In genomic region chr16:77213542-77214108, GRCh38 we compare ENCODE assay signal across 8 cellular contexts. TPM values are rescaled to one million over a fixed set of nuclear protein-coding genes. Genes with fewer than 3 reads are reported as not detected.
DNase-seq lines count a peak whose midpoint lies in the region; ATAC-seq and TF ChIP-seq lines count a peak whose summit lies in the region.

No MANE protein-coding gene starts in this region.

- ATAC-seq in GM21390 (IDR thresholded peaks at IDR 0.05; ENCODE audit: unreplicated experiment) (no peak), HG02970 (IDR thresholded peaks at IDR 0.05; ENCODE audit: low FRiP score, unreplicated experiment) (no peak)

- H3K4me3 Mint-ChIP-seq in activated naive CD8-positive, alpha-beta T cell treated with anti-CD3 and anti-CD28 coated beads for 36 hours, result peak overlapping the region; percentile 75

- TF ChIP-seq CTCF in AG04449 (IDR thresholded peaks at IDR 0.05; ENCODE audit: insufficient read depth, low read length, missing control alignments) (no peak), HEK293 (tag by site-specific recombination; IDR thresholded peaks at IDR 0.05) (no peak)

- H3K27ac Mint-ChIP-seq in activated naive CD8-positive, alpha-beta T cell treated with anti-CD3 and anti-CD28 coated beads for 36 hours, result no peak overlapping the region

- H3K9me3 Mint-ChIP-seq in activated naive CD8-positive, alpha-beta T cell treated with anti-CD3 and anti-CD28 coated beads for 36 hours, result no peaks in the 10 kb centered on the region

- H3K9me3 ChIP-seq in HEK293 (ENCODE audit: control insufficient read depth, insufficient read depth, low read depth, low read length), result no peaks in the 10 kb centered on the region

- H3K4me1 Mint-ChIP-seq in activated naive CD8-positive, alpha-beta T cell treated with anti-CD3 and anti-CD28 coated beads for 36 hours, result peaks cover 11% of the 10 kb centered on the region

- POLR2A ChIA-PET in AG04449 (lab: Yijun Ruan, JAX), result interaction anchor here (0.6 kb wide), 1 partner anchor 85 kb away, joined by 3 read pairs; no protein-coding TSS in a partner anchor
- POLR2A ChIA-PET in HEK293 (lab: Yijun Ruan, JAX), result no interaction called here

- peaks cover 5% of the 10 kb centered on the region for H3K36me3 Mint-ChIP-seq in activated naive CD8-positive, alpha-beta T cell treated with anti-CD3 and anti-CD28 coated beads for 36 hours

- no peaks in the 10 kb centered on the region for H3K36me3 ChIP-seq in HEK293 (ENCODE audit: control insufficient read depth in 2 of 2, insufficient read depth in 1 of 2, low read length in 2 of 2)

- H3K4me1 ChIP-seq in HEK293 (ENCODE audit: control insufficient read depth, insufficient read depth, low read length), result peaks cover 3% of the 10 kb centered on the region; the same call in 1 of the 2 replicates

- no peaks in the 10 kb centered on the region for H3K27me3 Mint-ChIP-seq in activated naive CD8-positive, alpha-beta T cell treated with anti-CD3 and anti-CD28 coated beads for 36 hours

- H3K27ac ChIP-seq in HEK293 (ENCODE audit: extremely low read depth, low read depth, low read length), result no peak overlapping the region

- H3K4me3 ChIP-seq in AG04449 (ENCODE audit: low read depth, low read length) (no peak overlapping the region), HEK293 (ENCODE audit: low read depth, low read length) (no peak overlapping the region)

- DNase-seq in AG04449 (ENCODE audit: low read depth, low spot score), result peak; percentile 40
- DNase-seq in activated naive CD8-positive, alpha-beta T cell treated with anti-CD3 and anti-CD28 coated beads for 36 hours, result no peak
- peak; percentile 23 for DNase-seq in inferior parietal cortex (ENCODE audit: extremely low spot score)
- DNase-seq in GM19240 (ENCODE audit: insufficient read length, low spot score), result no peak
- DNase-seq in UCSD-AML1 (lab: John Stamatoyannopoulos, UW; ENCODE audit: unreplicated experiment), result no peak

- CTCF ChIA-PET in AG04449 (lab: Yijun Ruan, JAX) (interaction anchor here (1.0 kb wide), 1 partner anchor 370 kb away, joined by 3 read pairs; no protein-coding TSS in a partner anchor), HEK293 (lab: Yijun Ruan, JAX) (interaction anchor here (0.9 kb wide), 2 partner anchors 9 to 436 kb away, joined by 3 read pairs; no protein-coding TSS in a partner anchor)

TF ChIP-seq in HEK293, 187 proteins besides CTCF, POLR2A, EP300 and RAD21 (continues in another document):
- TF ChIP-seq ZNF623 (tag by site-specific recombination; IDR thresholded peaks at IDR 0.05) (no peak), OSR2 (tag by site-specific recombination; IDR thresholded peaks at IDR 0.05) (no peak), ZNF112 (tag by site-specific recombination; IDR thresholded peaks at IDR 0.05) (no peak), ZNF692 (tag by site-specific recombination; IDR thresholded peaks at IDR 0.05) (peak; percentile 61; the same call in 1 of the 2 replicates), ZNF777 (tag by site-specific recombination; IDR thresholded peaks at IDR 0.05; ENCODE audit: borderline replicate concordance) (no peak), OVOL3 (tag by site-specific recombination; IDR thresholded peaks at IDR 0.05) (no peak), ZNF658 (tag by site-specific recombination; IDR thresholded peaks at IDR 0.05) (no peak), ZNF544 (tag by site-specific recombination; IDR thresholded peaks at IDR 0.05) (no peak), KLF9 (tag by site-specific recombination; IDR thresholded peaks at IDR 0.05; ENCODE audit: low read depth) (no peak; the same call in 1 of the 2 replicates), ZNF596 (tag by site-specific recombination; IDR thresholded peaks at IDR 0.05) (no peak), ZSCAN30 (tag by site-specific recombination; IDR thresholded peaks at IDR 0.05) (no peak), ZNF138 (tag by site-specific recombination; IDR thresholded peaks at IDR 0.05; ENCODE audit: borderline replicate concordance) (no peak), HIC1 (tag by site-specific recombination; IDR thresholded peaks at IDR 0.05) (peak; percentile 47; the same call in 1 of the 2 replicates), ZNF664 (tag by site-specific recombination; IDR thresholded peaks at IDR 0.05) (0 out of 2 replicates have a peak, but pooled peaks have one; percentile 13), INSM2 (tag by site-specific recombination; IDR thresholded peaks at IDR 0.05) (0 out of 2 replicates have a peak, but pooled peaks have one; percentile 14), ZFHX2 (tag by site-specific recombination; conservative IDR thresholded peaks at IDR 0.05) (peak; percentile 31; the same call in 1 of the 2 replicates), ZNF707 (tag by site-specific recombination; IDR thresholded peaks at IDR 0.05) (no peak), ZNF121 (tag by site-specific recombination; IDR thresholded peaks at IDR 0.05) (no peak), ZEB2 (tag by site-specific recombination; IDR thresholded peaks at IDR 0.05) (peak; percentile 68), ZNF626 (tag by site-specific recombination; IDR thresholded peaks at IDR 0.05) (no peak), ZNF404 (tag by site-specific recombination; IDR thresholded peaks at IDR 0.05) (no peak), GLI2 (tag by site-specific recombination; IDR thresholded peaks at IDR 0.05; ENCODE audit: borderline replicate concordance, low read depth) (no peak), ZNF114 (tag by site-specific recombination; IDR thresholded peaks at IDR 0.05) (no peak), ZNF747 (tag by site-specific recombination; IDR thresholded peaks at IDR 0.05) (no peak), ZNF266 (tag by site-specific recombination; IDR thresholded peaks at IDR 0.05; ENCODE audit: low read depth) (no peak), ZNF366 (tag by site-specific recombination; conservative IDR thresholded peaks at IDR 0.05) (peak; percentile 73), GLIS2 (tag by site-specific recombination; IDR thresholded peaks at IDR 0.05) (no peak), KLF8 (tag by site-specific recombination; IDR thresholded peaks at IDR 0.05) (peak; percentile 47; the same call in 1 of the 2 replicates), ZBTB48 (tag by site-specific recombination; IDR thresholded peaks at IDR 0.05) (0 out of 2 replicates have a peak, but pooled peaks have one; percentile 21), SP7 (tag by site-specific recombination; IDR thresholded peaks at IDR 0.05) (peak; percentile 25; the same call in 1 of the 2 replicates), ZNF549 (tag by site-specific recombination; IDR thresholded peaks at IDR 0.05) (no peak)

RNA-seq across cellular contexts. Expression of gene SYCE1L, which starts 14.4 kb away (rescaled TPM):
- total RNA-seq in activated naive CD8-positive, alpha-beta T cell treated with anti-CD3 and anti-CD28 coated beads for 36 hours, result 1 to 10 TPM; 5.0 to 6.9 TPM

RNA-seq across cellular contexts. Expression of gene MON1B, which starts 22.6 kb away (rescaled TPM):
- total RNA-seq in activated naive CD8-positive, alpha-beta T cell treated with anti-CD3 and anti-CD28 coated beads for 36 hours, result 10 to 100 TPM; 65.0 to 65.3 TPM

Comparison
In these comparisons a context has a peak if more than half of its experiments do, and no peak if none do; other contexts are left out.
1. DNase-seq: peak in AG04449 (single experiment) and inferior parietal cortex (single experiment); none in activated naive CD8-positive, alpha-beta T cell treated with anti-CD3 and anti-CD28 coated beads for 36 hours (single experiment), GM19240 (single experiment) and UCSD-AML1 (single experiment).